19 cellular contexts compared by ENCODE assay signal in the genomic region with DNA sequence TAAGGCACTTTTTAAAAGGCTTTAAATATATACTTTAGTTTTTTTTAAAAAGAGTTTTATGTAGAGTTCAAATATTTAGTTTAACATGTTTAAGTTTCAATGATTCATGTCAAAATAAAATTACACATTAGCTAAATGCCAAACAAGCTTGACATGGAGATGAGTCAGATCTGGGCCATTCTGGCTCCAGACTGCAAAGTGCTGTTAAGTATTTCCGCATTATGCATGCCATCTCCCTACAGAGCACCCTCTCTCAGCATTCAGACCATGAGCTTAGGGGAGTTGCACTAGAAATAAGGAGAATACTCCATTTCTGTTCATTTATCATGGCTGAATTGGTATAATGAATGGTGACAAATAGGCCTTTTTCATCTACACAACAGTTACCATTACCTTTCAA. TPM values are rescaled to one million over a fixed set of nuclear protein-coding genes. Genes with fewer than 3 reads are reported as not detected.
A peak's percentile ranks its signal among the peaks of the same experiment; 100 is the strongest.
DNase-seq lines count a peak whose midpoint lies in the region; ATAC-seq, FAIRE-seq and TF ChIP-seq lines count a peak whose summit lies in the region.
"Had no signal": no experiment of that assay in that cellular context is flagged by ENCODE, and none has a peak within 500 bp of the region (broad histone marks: within the 10 kb centered on the region; RNA-seq: fewer than 3 reads in every experiment).

No MANE protein-coding gene starts in this region.

- H3K27ac ChIP-seq in breast epithelium (no peak overlapping the region), astrocyte (ENCODE audit: low read depth, low read length) (no peak overlapping the region)
- H3K27ac ChIP-seq: esophagus squamous epithelium, skin epidermis, tibial artery had no signal

- DNase-seq in MCF 10A (ENCODE audit: unreplicated experiment) (peak; percentile 37), breast epithelium (ENCODE audit: low spot score in 2 of 2) (no peak), astrocyte (ENCODE audit: low read depth) (peak; percentile 55), iPS-NIHi7 (ENCODE audit: extremely low spot score) (peak; percentile 51), NCI-H1930 (lab: John Stamatoyannopoulos, UW) (no peak), H54 (ENCODE audit: insufficient read length, low spot score) (no peak)
- DNase-seq: 8988T; activated effector memory CD4-positive, alpha-beta T cell treated with anti-CD3 and anti-CD28 coated beads, Interleukin-2, amount 50 U/mL, for 16 hours; central memory CD4-positive, alpha-beta T cell; esophagus squamous epithelium; HCEC 1CT; left colon; NCI-H1694; nephron progenitor cell; tibial artery had no signal

- ATAC-seq in HG03565 (IDR thresholded peaks at IDR 0.05; ENCODE audit: unreplicated experiment) (no peak), GM18519 (IDR thresholded peaks at IDR 0.05; ENCODE audit: low FRiP score, unreplicated experiment) (no peak)
- ATAC-seq: left colon had no signal

- no peak overlapping the region for H3K9ac ChIP-seq in astrocyte (ENCODE audit: low read length)

- H3K27me3 Mint-ChIP-seq in MCF 10A (ENCODE audit: insufficient read depth, unreplicated experiment) = peaks cover 46% of the 10 kb centered on the region
- H3K27me3 Mint-ChIP-seq in astrocyte (ENCODE audit: low read depth, unreplicated experiment) = no peaks in the 10 kb centered on the region

- POLR2A ChIA-PET in MCF 10A (lab: Yijun Ruan, JAX) = interaction anchor here (0.9 kb wide), 1 partner anchor 59 kb away, joined by 3 read pairs; no protein-coding TSS in a partner anchor

- H3K4me2 ChIP-seq in astrocyte (ENCODE audit: low read length) = no peak overlapping the region

- no TSS peak for BruUV-seq in MCF 10A (replicated peaks; lab: Mats Ljungman, UMichigan)

- H2AFZ ChIP-seq in astrocyte (ENCODE audit: low read depth, low read length) = no peak overlapping the region

- TF ChIP-seq CTCF in MCF 10A (IDR thresholded peaks at IDR 0.05; ENCODE audit: unreplicated experiment) (no peak), breast epithelium (IDR thresholded peaks at IDR 0.05) (no peak), astrocyte (IDR thresholded peaks at IDR 0.05; ENCODE audit: insufficient read depth, low read depth, low read length) (no peak)

- no peaks in the 10 kb centered on the region for H3K36me3 Mint-ChIP-seq in MCF 10A (ENCODE audit: insufficient read depth, unreplicated experiment)
- H3K36me3 Mint-ChIP-seq in astrocyte (ENCODE audit: low read depth, unreplicated experiment) = no peaks in the 10 kb centered on the region

- H3K27me3 ChIP-seq in breast epithelium (no peaks in the 10 kb centered on the region), astrocyte (ENCODE audit: insufficient read depth, low read length) (no peaks in the 10 kb centered on the region)
- H3K27me3 ChIP-seq: esophagus squamous epithelium, tibial artery had no signal

- H3K9me3 Mint-ChIP-seq in MCF 10A (ENCODE audit: unreplicated experiment) (no peaks in the 10 kb centered on the region), astrocyte (ENCODE audit: unreplicated experiment) (no peaks in the 10 kb centered on the region)
- H3K9me3 Mint-ChIP-seq: nephron progenitor cell had no signal

- H3K4me1 ChIP-seq in breast epithelium = no peaks in the 10 kb centered on the region
- no peaks in the 10 kb centered on the region for H3K4me1 ChIP-seq in astrocyte (ENCODE audit: insufficient read depth, low read length)
- H3K4me1 ChIP-seq: esophagus squamous epithelium, tibial artery had no signal

- H3K4me3 ChIP-seq in breast epithelium (no peak overlapping the region), astrocyte (ENCODE audit: insufficient read depth, low read depth, low read length) (no peak overlapping the region)
- H3K4me3 ChIP-seq: esophagus squamous epithelium, skin epidermis, tibial artery had no signal

- H3K4me3 Mint-ChIP-seq in MCF 10A (ENCODE audit: unreplicated experiment) (no peak overlapping the region), astrocyte (ENCODE audit: unreplicated experiment) (no peak overlapping the region)
- H3K4me3 Mint-ChIP-seq: nephron progenitor cell had no signal

- H3K36me3 ChIP-seq in breast epithelium (no peaks in the 10 kb centered on the region), astrocyte (ENCODE audit: insufficient read depth, low read length) (no peaks in the 10 kb centered on the region)
- H3K36me3 ChIP-seq: esophagus squamous epithelium, tibial artery had no signal

- H3K4me1 Mint-ChIP-seq in MCF 10A (ENCODE audit: insufficient read depth, unreplicated experiment) = no peaks in the 10 kb centered on the region
- H3K4me1 Mint-ChIP-seq in astrocyte (ENCODE audit: low read depth, unreplicated experiment) = peaks cover 11% of the 10 kb centered on the region
- H3K4me1 Mint-ChIP-seq: nephron progenitor cell had no signal

- FAIRE-seq in astrocyte (lab: Jason Lieb, UNC) (no peak), H54 (lab: Jason Lieb, UNC) (no peak)
- FAIRE-seq: GM12892 had no signal

- CTCF ChIA-PET in MCF 10A (lab: Yijun Ruan, JAX) = interaction anchor here (0.6 kb wide), 2 partner anchors 15 to 1399 kb away, joined by 3 read pairs; no protein-coding TSS in a partner anchor

- H3K9me3 ChIP-seq in breast epithelium = no peaks in the 10 kb centered on the region
- H3K9me3 ChIP-seq in astrocyte (ENCODE audit: insufficient read depth, low read depth, low read length) = no peaks in the 10 kb centered on the region
- H3K9me3 ChIP-seq: esophagus squamous epithelium, tibial artery had no signal

- no peaks in the 10 kb centered on the region for H3K79me2 ChIP-seq in astrocyte (ENCODE audit: insufficient read depth, low read length)

- H3K27ac Mint-ChIP-seq in MCF 10A (ENCODE audit: low read depth, unreplicated experiment) (no peak overlapping the region), astrocyte (ENCODE audit: unreplicated experiment) (no peak overlapping the region)
- H3K27ac Mint-ChIP-seq: nephron progenitor cell had no signal

- intact Hi-C loops in MCF 10A (cut with micrococcal nuclease) (no loop called here), breast epithelium (cut with DNase I; ENCODE audit: low total_unique reads) (no loop called here)

- H4K20me1 ChIP-seq in astrocyte (ENCODE audit: insufficient read depth, low read length) = no peaks in the 10 kb centered on the region

- TF ChIP-seq POLR2A in breast epithelium (IDR thresholded peaks at IDR 0.05) (no peak), H54 (IDR thresholded peaks at IDR 0.05; ENCODE audit: low read depth, low read length) (no peak)

RNA-seq across cellular contexts. Expression of gene HS3ST5, which starts 21.5 kb away (rescaled TPM):
- not detected in 2 replicates for total RNA-seq in MCF 10A (2022)
- total RNA-seq in breast epithelium = not detected
- total RNA-seq in astrocyte = 1.5 and 3.2 TPM in 2 replicates
- total RNA-seq: esophagus squamous epithelium had no signal

Comparison
In these comparisons a context has a peak if more than half of its experiments do, and no peak if none do; other contexts are left out.
1. DNase-seq: peak in MCF 10A (single experiment), astrocyte (single experiment) and iPS-NIHi7 (single experiment); none in breast epithelium (0 of 2), NCI-H1930 (0 of 2) and H54 (single experiment).